In genomic region chr3:194308635-194309213, GRCh38 we compare ENCODE assay signal across 1 cellular context.
TF ChIP-seq lines count a peak whose summit lies in the region.

No MANE protein-coding gene starts in this region.

TF ChIP-seq in HEK293, 187 proteins besides CTCF, POLR2A, EP300 and RAD21 (continued from another document):
- TF ChIP-seq TSHZ1 (tag by site-specific recombination; IDR thresholded peaks at IDR 0.05; ENCODE audit: borderline replicate concordance): no peak
- TF ChIP-seq ZFHX2 (tag by site-specific recombination; conservative IDR thresholded peaks at IDR 0.05): peak; percentile 20; the same call in 1 of the 2 replicates
- TF ChIP-seq ZNF140 (tag by site-specific recombination; IDR thresholded peaks at IDR 0.05): no peak
- TF ChIP-seq ZNF692 (tag by site-specific recombination; IDR thresholded peaks at IDR 0.05): no peak
- TF ChIP-seq GLIS2 (tag by site-specific recombination; IDR thresholded peaks at IDR 0.05): no peak
